ENCODE assay signal across 11 cellular contexts in genomic region chr19:18389095-18389735, GRCh38. TPM values are rescaled to one million over a fixed set of nuclear protein-coding genes. Genes with fewer than 3 reads are reported as not detected.
DNase-seq lines count a peak whose midpoint lies in the region; ATAC-seq and TF ChIP-seq lines count a peak whose summit lies in the region.
"Had no signal": no experiment of that assay in that cellular context is flagged by ENCODE, and none has a peak within 500 bp of the region (broad histone marks: within the 10 kb centered on the region; RNA-seq: fewer than 3 reads in every experiment).

No MANE protein-coding gene starts in this region.

- TF ChIP-seq CTCF in fibroblast of the aortic adventitia (IDR thresholded peaks at IDR 0.05; ENCODE audit: insufficient read depth, low read length), result no peak

- H3K4me3 ChIP-seq in fibroblast of the aortic adventitia (ENCODE audit: low read depth, low read length) (peak overlapping the region; percentile 78), skeletal muscle satellite cell (ENCODE audit: low read length) (no peak overlapping the region)

- peaks cover 100% of the 10 kb centered on the region for H3K27me3 Mint-ChIP-seq in activated naive CD4-positive, alpha-beta T cell treated with anti-CD3 and anti-CD28 coated beads, Interleukin-2, amount 10 ng/mL, durations not matched to agents 7 days and 5 days
- H3K27me3 Mint-ChIP-seq in T-helper 17 cell, result peaks cover 41% of the 10 kb centered on the region
- H3K27me3 Mint-ChIP-seq in activated CD8-positive, alpha-beta T cell treated with anti-CD3 and anti-CD28 coated beads, Interleukin-2, amount 10 ng/mL, durations not matched to agents 7 days and 5 days (ENCODE audit: low read depth), result peaks cover 48% of the 10 kb centered on the region

- CTCF ChIA-PET in activated naive CD4-positive, alpha-beta T cell treated with anti-CD3 and anti-CD28 coated beads, Interleukin-2, amount 10 ng/mL, durations not matched to agents 7 days and 5 days (lab: Charles Lee), result interaction anchor here (1.2 to 7.8 kb wide), 13 partner anchors 9 to 158 kb away, joined by 3 to 96 read pairs (median 7); partner anchors contain the start of genes LRRC25 and SSBP4
- CTCF ChIA-PET in activated CD8-positive, alpha-beta T cell treated with anti-CD3 and anti-CD28 coated beads, Interleukin-2, amount 10 ng/mL, durations not matched to agents 7 days and 5 days (lab: Charles Lee), result interaction anchor here (0.6 to 8.0 kb wide), 23 partner anchors 9 to 170 kb away, joined by 3 to 122 read pairs (median 8); partner anchors contain the start of genes IQCN, LRRC25, LSM4 and SSBP4

- H3K4me1 ChIP-seq in skeletal muscle satellite cell (ENCODE audit: control insufficient read depth, insufficient read depth, low read length), result peaks cover 22% of the 10 kb centered on the region

- no peak for DNase-seq in activated naive CD4-positive, alpha-beta T cell treated with anti-CD3 and anti-CD28 coated beads, Interleukin-2, amount 10 ng/mL, durations not matched to agents 7 days and 5 days
- no peak for DNase-seq in activated naive CD4-positive, alpha-beta T cell treated with Interleukin-2 at 50 U/mL for 16 hours
- DNase-seq in T-helper 17 cell, result no peak
- DNase-seq in fibroblast of the aortic adventitia (ENCODE audit: low read depth), result no peak
- no peak for DNase-seq in KG1 (lab: John Stamatoyannopoulos, UW)
- no peak for DNase-seq in NCI-H2196 (lab: John Stamatoyannopoulos, UW; ENCODE audit: unreplicated experiment)
- DNase-seq in activated CD8-positive, alpha-beta T cell treated with anti-CD3 and anti-CD28 coated beads, Interleukin-2, amount 10 ng/mL, durations not matched to agents 7 days and 5 days, result no peak

- POLR2A ChIA-PET in activated CD8-positive, alpha-beta T cell treated with anti-CD3 and anti-CD28 coated beads, Interleukin-2, amount 10 ng/mL, durations not matched to agents 7 days and 5 days (lab: Charles Lee), result interaction anchor here (0.8 to 1.8 kb wide), 6 partner anchors 24 to 132 kb away, joined by 3 to 5 read pairs (median 3); partner anchors contain the start of gene JUND

- no peak overlapping the region for H3K27ac Mint-ChIP-seq in activated naive CD4-positive, alpha-beta T cell treated with anti-CD3 and anti-CD28 coated beads, Interleukin-2, amount 10 ng/mL, durations not matched to agents 7 days and 5 days
- peak overlapping the region; percentile 43 for H3K27ac Mint-ChIP-seq in T-helper 17 cell
- H3K27ac Mint-ChIP-seq in activated CD8-positive, alpha-beta T cell treated with anti-CD3 and anti-CD28 coated beads, Interleukin-2, amount 10 ng/mL, durations not matched to agents 7 days and 5 days, result no peak overlapping the region

- H3K9me3 ChIP-seq in T-helper 17 cell (ENCODE audit: control insufficient read depth, low read length, poor library complexity, severe bottlenecking) (no peaks in the 10 kb centered on the region), skeletal muscle satellite cell (replicated peaks; ENCODE audit: low read length) (no peaks in the 10 kb centered on the region)
- H3K9me3 ChIP-seq: MG63 had no signal

- no peak for ATAC-seq in T-helper 17 cell
- no peak for ATAC-seq in activated CD8-positive, alpha-beta T cell treated with anti-CD3 and anti-CD28 coated beads, Interleukin-2, amount 10 ng/mL, durations not matched to agents 7 days and 5 days

- peaks cover 25% of the 10 kb centered on the region for H3K4me1 Mint-ChIP-seq in activated naive CD4-positive, alpha-beta T cell treated with anti-CD3 and anti-CD28 coated beads, Interleukin-2, amount 10 ng/mL, durations not matched to agents 7 days and 5 days
- H3K4me1 Mint-ChIP-seq in T-helper 17 cell, result peaks cover 9% of the 10 kb centered on the region
- H3K4me1 Mint-ChIP-seq in activated CD8-positive, alpha-beta T cell treated with anti-CD3 and anti-CD28 coated beads, Interleukin-2, amount 10 ng/mL, durations not matched to agents 7 days and 5 days (ENCODE audit: low read depth), result peaks cover 18% of the 10 kb centered on the region

- peak overlapping the region; percentile 85 for H3K4me2 ChIP-seq in skeletal muscle satellite cell (ENCODE audit: low read length)

- H3K27me3 ChIP-seq in skeletal muscle satellite cell (ENCODE audit: control insufficient read depth, insufficient read depth, low read length), result no peaks in the 10 kb centered on the region
- H3K27me3 ChIP-seq: MG63 had no signal

- no peak overlapping the region for H3K9ac ChIP-seq in skeletal muscle satellite cell (ENCODE audit: low read depth, low read length)

- H3K4me3 Mint-ChIP-seq in activated naive CD4-positive, alpha-beta T cell treated with anti-CD3 and anti-CD28 coated beads, Interleukin-2, amount 10 ng/mL, durations not matched to agents 7 days and 5 days, result peak overlapping the region; percentile 23
- H3K4me3 Mint-ChIP-seq in T-helper 17 cell, result peak overlapping the region; percentile 70
- H3K4me3 Mint-ChIP-seq in activated CD8-positive, alpha-beta T cell treated with anti-CD3 and anti-CD28 coated beads, Interleukin-2, amount 10 ng/mL, durations not matched to agents 7 days and 5 days, result no peak overlapping the region

- H3K36me3 ChIP-seq in skeletal muscle satellite cell (ENCODE audit: insufficient read depth, low read length), result peaks cover 16% of the 10 kb centered on the region

- H3K9me3 Mint-ChIP-seq in activated naive CD4-positive, alpha-beta T cell treated with anti-CD3 and anti-CD28 coated beads, Interleukin-2, amount 10 ng/mL, durations not matched to agents 7 days and 5 days, result no peaks in the 10 kb centered on the region
- H3K9me3 Mint-ChIP-seq in activated CD8-positive, alpha-beta T cell treated with anti-CD3 and anti-CD28 coated beads, Interleukin-2, amount 10 ng/mL, durations not matched to agents 7 days and 5 days (ENCODE audit: insufficient read depth), result no peaks in the 10 kb centered on the region

- no peaks in the 10 kb centered on the region for H3K36me3 Mint-ChIP-seq in activated naive CD4-positive, alpha-beta T cell treated with anti-CD3 and anti-CD28 coated beads, Interleukin-2, amount 10 ng/mL, durations not matched to agents 7 days and 5 days
- no peaks in the 10 kb centered on the region for H3K36me3 Mint-ChIP-seq in T-helper 17 cell (ENCODE audit: low read depth)
- no peaks in the 10 kb centered on the region for H3K36me3 Mint-ChIP-seq in activated CD8-positive, alpha-beta T cell treated with anti-CD3 and anti-CD28 coated beads, Interleukin-2, amount 10 ng/mL, durations not matched to agents 7 days and 5 days (ENCODE audit: low read depth)

RNA-seq across cellular contexts. Expression of gene GDF15, which starts 3.3 kb away (rescaled TPM):
- total RNA-seq in T-helper 17 cell, result under 1 TPM; 0.29 to 0.85 TPM
- total RNA-seq in fibroblast of the aortic adventitia (ENCODE audit: low replicate concordance), result 23.8 and 27.6 TPM in 2 replicates
- total RNA-seq in skeletal muscle satellite cell (2012; rRNA removed), result 11.1 and 73.8 TPM in 2 replicates
- not detected for total RNA-seq in activated CD8-positive, alpha-beta T cell treated with anti-CD3 and anti-CD28 coated beads, Interleukin-2, amount 10 ng/mL, durations not matched to agents 7 days and 5 days

RNA-seq across cellular contexts. Expression of gene LRRC25, which starts 8.2 kb away (rescaled TPM):
- total RNA-seq in T-helper 17 cell (1 to 10 TPM in 1 of 2 donors, under 1 TPM in 1; 0.63 to 3.2 TPM), fibroblast of the aortic adventitia (ENCODE audit: low replicate concordance) (0.09 TPM in 1 of 2 replicates, not detected in the other)
- not detected in 2 replicates for total RNA-seq in skeletal muscle satellite cell (2012; rRNA removed)
- under 1 TPM; 0.53 to 0.68 TPM for total RNA-seq in activated CD8-positive, alpha-beta T cell treated with anti-CD3 and anti-CD28 coated beads, Interleukin-2, amount 10 ng/mL, durations not matched to agents 7 days and 5 days
- total RNA-seq: G401, RPMI7951 had no signal

RNA-seq across cellular contexts. Expression of gene SSBP4, which starts 30.0 kb away (rescaled TPM):
- 100 to 1,000 TPM; 112 to 113 TPM for total RNA-seq in T-helper 17 cell
- total RNA-seq in fibroblast of the aortic adventitia (ENCODE audit: low replicate concordance), result 66.7 and 76.4 TPM in 2 replicates
- total RNA-seq in skeletal muscle satellite cell (2012; rRNA removed), result 72.2 and 73.2 TPM in 2 replicates
- 100 to 1,000 TPM; 198 to 204 TPM for total RNA-seq in activated CD8-positive, alpha-beta T cell treated with anti-CD3 and anti-CD28 coated beads, Interleukin-2, amount 10 ng/mL, durations not matched to agents 7 days and 5 days

RNA-seq across cellular contexts. Expression of gene ISYNA1, which starts 48.7 kb away (rescaled TPM):
- total RNA-seq in T-helper 17 cell (10 to 100 TPM; 37.6 to 39.6 TPM), fibroblast of the aortic adventitia (ENCODE audit: low replicate concordance) (6.3 and 42.1 TPM in 2 replicates)
- total RNA-seq in skeletal muscle satellite cell (2012; rRNA removed), result 2.0 and 5.1 TPM in 2 replicates
- 10 to 100 TPM; 26.7 to 33.5 TPM for total RNA-seq in activated CD8-positive, alpha-beta T cell treated with anti-CD3 and anti-CD28 coated beads, Interleukin-2, amount 10 ng/mL, durations not matched to agents 7 days and 5 days

RNA-seq across cellular contexts. Expression of gene PGPEP1, which starts 48.8 kb away (rescaled TPM):
- total RNA-seq in T-helper 17 cell (10 to 100 TPM; 22.0 to 28.3 TPM), fibroblast of the aortic adventitia (ENCODE audit: low replicate concordance) (9.6 and 27.2 TPM in 2 replicates)
- 8.7 and 13.7 TPM in 2 replicates for total RNA-seq in skeletal muscle satellite cell (2012; rRNA removed)
- total RNA-seq in activated CD8-positive, alpha-beta T cell treated with anti-CD3 and anti-CD28 coated beads, Interleukin-2, amount 10 ng/mL, durations not matched to agents 7 days and 5 days, result 10 to 100 TPM; 30.1 to 34.5 TPM

Comparison
In these comparisons a context has a peak if more than half of its experiments do, and no peak if none do; other contexts are left out.
1. RNA of gene GDF15, which starts 3.3 kb away (total RNA-seq): 23.8 to 27.6 TPM in fibroblast of the aortic adventitia; 0.29 to 0.85 TPM in T-helper 17 cell and not detected in activated CD8-positive, alpha-beta T cell treated with anti-CD3 and anti-CD28 coated beads, Interleukin-2, amount 10 ng/mL, durations not matched to agents 7 days and 5 days; every median in the first group is over 10 times any median in the second.